In the genomic region with DNA sequence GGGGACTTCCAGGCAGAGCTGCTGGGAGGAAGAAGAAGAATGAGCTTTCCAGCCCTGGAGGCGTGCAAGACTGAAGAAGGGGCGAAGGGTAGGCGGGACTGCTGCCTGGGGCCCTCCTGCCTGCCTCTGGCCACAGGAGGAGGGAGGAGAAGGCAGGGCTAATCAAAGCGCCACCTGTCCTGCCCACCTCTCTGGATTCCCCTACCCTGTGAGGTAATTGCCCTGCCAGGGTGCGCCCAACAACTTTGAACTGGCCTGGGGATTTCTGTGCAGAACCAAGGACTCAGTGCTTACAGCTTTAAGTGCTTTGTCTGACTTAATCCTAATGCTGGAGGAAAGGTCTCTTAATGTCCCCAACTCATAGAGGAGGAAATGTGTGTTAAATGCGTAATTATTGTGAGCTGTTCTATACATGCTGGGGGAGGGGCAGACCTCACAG, we compare ENCODE assay signal across 11 cellular contexts. TPM values are rescaled to one million over a fixed set of nuclear protein-coding genes. Genes with fewer than 3 reads are reported as not detected.
DNase-seq lines count a peak whose midpoint lies in the region; ATAC-seq, FAIRE-seq and TF ChIP-seq lines count a peak whose summit lies in the region.
"Had no signal": no experiment of that assay in that cellular context is flagged by ENCODE, and none has a peak within 500 bp of the region (broad histone marks: within the 10 kb centered on the region; RNA-seq: fewer than 3 reads in every experiment).

A gene with protein sequence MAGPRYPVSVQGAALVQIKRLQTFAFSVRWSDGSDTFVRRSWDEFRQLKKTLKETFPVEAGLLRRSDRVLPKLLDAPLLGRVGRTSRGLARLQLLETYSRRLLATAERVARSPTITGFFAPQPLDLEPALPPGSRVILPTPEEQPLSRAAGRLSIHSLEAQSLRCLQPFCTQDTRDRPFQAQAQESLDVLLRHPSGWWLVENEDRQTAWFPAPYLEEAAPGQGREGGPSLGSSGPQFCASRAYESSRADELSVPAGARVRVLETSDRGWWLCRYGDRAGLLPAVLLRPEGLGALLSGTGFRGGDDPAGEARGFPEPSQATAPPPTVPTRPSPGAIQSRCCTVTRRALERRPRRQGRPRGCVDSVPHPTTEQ (minus strand): TSS at position 72 of the 439 bp plus-strand sequence. CDS start 290 bp downstream, outside the sequence.

- H3K36me3 Mint-ChIP-seq in MCF 10A (ENCODE audit: insufficient read depth, unreplicated experiment) (peaks cover 35% of the 10 kb centered on the region), type B pancreatic cell (no peaks in the 10 kb centered on the region)

- H3K27me3 ChIP-seq in mammary epithelial cell (ENCODE audit: insufficient read depth, low read length): no peaks in the 10 kb centered on the region
- H3K27me3 ChIP-seq in SJCRH30: no peaks in the 10 kb centered on the region
- peaks cover 11% of the 10 kb centered on the region; the same call in 1 of the 2 replicates for H3K27me3 ChIP-seq in iPS DF 6.9 (ENCODE audit: control insufficient read depth, insufficient read depth, low read length)

- H3K4me3 ChIP-seq in mammary epithelial cell (replicated peaks in 1 of 3; ENCODE audit: insufficient read depth in 1 of 3, low read depth in 2 of 3, low read length in 3 of 3) (no peak within 1 kb of the TSS), SJCRH30 (no peak within 1 kb of the TSS), iPS DF 6.9 (ENCODE audit: low read length) (peak within 1 kb of the TSS; percentile 25; the same call in 1 of the 2 replicates)
- H3K4me3 ChIP-seq: lung had no signal

- no TSS peak for BruUV-seq in mammary epithelial cell (replicated peaks; lab: Mats Ljungman, UMichigan)
- no TSS peak for BruUV-seq in MCF 10A (replicated peaks; lab: Mats Ljungman, UMichigan)

- CTCF ChIA-PET in mammary epithelial cell (lab: Charles Lee; ENCODE audit: low non-redundant PET): no interaction called here
- CTCF ChIA-PET in MCF 10A (lab: Yijun Ruan, JAX): interaction anchor here (0.6 to 1.6 kb wide), 2 partner anchors 24 to 159 kb away, joined by 3 to 5 read pairs; no protein-coding TSS in a partner anchor

- dilution Hi-C loops in mammary epithelial cell (cut with HindIII; ENCODE audit: low sequenced_read_pairs): loop anchor here (10.0 kb wide), 1 partner anchor 93 kb away; no protein-coding TSS in a partner anchor

- H3K27me3 Mint-ChIP-seq in MCF 10A (ENCODE audit: insufficient read depth, unreplicated experiment) (no peaks in the 10 kb centered on the region), type B pancreatic cell (peaks cover 41% of the 10 kb centered on the region)

- 19% methylated on average over 3 of the region's 6 CpGs for WGBS in mammary epithelial cell (ENCODE audit: low coverage, missing lambda C conversion rate)
- WGBS in iPS DF 6.9 (ENCODE audit: insufficient coverage, insufficient read length): no CpG with 5 or more reads among the region's 6 CpGs

- no peaks in the 10 kb centered on the region for H3K9me3 ChIP-seq in mammary epithelial cell (replicated peaks; ENCODE audit: insufficient read depth, low read length)
- no peaks in the 10 kb centered on the region for H3K9me3 ChIP-seq in SJCRH30 (replicated peaks)
- no peaks in the 10 kb centered on the region for H3K9me3 ChIP-seq in iPS DF 6.9 (ENCODE audit: control insufficient read depth, insufficient read depth, low read length)

- H3K4me1 ChIP-seq in mammary epithelial cell (ENCODE audit: insufficient read depth, low read length): peaks cover 42% of the 10 kb centered on the region
- peaks cover 30% of the 10 kb centered on the region for H3K4me1 ChIP-seq in SJCRH30
- H3K4me1 ChIP-seq in iPS DF 6.9 (ENCODE audit: control insufficient read depth, insufficient read depth, low read length): peaks cover 3% of the 10 kb centered on the region; the same call in 1 of the 2 replicates
- H3K4me1 ChIP-seq: foreskin keratinocyte had no signal

- H4K20me1 ChIP-seq in mammary epithelial cell (ENCODE audit: insufficient read depth, low read length): no peaks in the 10 kb centered on the region

- H3K4me2 ChIP-seq in mammary epithelial cell (ENCODE audit: insufficient read depth, low read depth, low read length): peak within 1 kb of the TSS; percentile 26

- H3K4me3 Mint-ChIP-seq in MCF 10A (ENCODE audit: unreplicated experiment) (no peak within 1 kb of the TSS), type B pancreatic cell (peak within 1 kb of the TSS; percentile 57)

- H3K36me3 ChIP-seq in mammary epithelial cell (ENCODE audit: insufficient read depth, low read length) (peaks cover 2% of the 10 kb centered on the region), SJCRH30 (peaks cover 28% of the 10 kb centered on the region), iPS DF 6.9 (ENCODE audit: control insufficient read depth, insufficient read depth, low read length) (peaks cover 26% of the 10 kb centered on the region)

- no peak for ATAC-seq in HG02610 (IDR thresholded peaks at IDR 0.05; ENCODE audit: unreplicated experiment)
- ATAC-seq in GM21390 (IDR thresholded peaks at IDR 0.05; ENCODE audit: unreplicated experiment): no peak
- ATAC-seq: foreskin keratinocyte had no signal

- POLR2A ChIA-PET in MCF 10A (lab: Yijun Ruan, JAX): interaction anchor here (0.6 to 6.2 kb wide), 7 partner anchors 10 to 269 kb away, joined by 3 to 59 read pairs (median 8); a partner anchor contains a TSS

- H3K9me3 Mint-ChIP-seq in MCF 10A (ENCODE audit: unreplicated experiment) (no peaks in the 10 kb centered on the region), type B pancreatic cell (no peaks in the 10 kb centered on the region)

- TF ChIP-seq CTCF in mammary epithelial cell (conservative IDR thresholded peaks at IDR 0.05 in 1 of 2, IDR thresholded peaks at IDR 0.05 in 1 of 2; ENCODE audit: extremely low read depth in 1 of 2, insufficient read depth in 1 of 2, low read depth in 1 of 2, low read length in 2 of 2) (no peak), MCF 10A (IDR thresholded peaks at IDR 0.05; ENCODE audit: unreplicated experiment) (no peak), type B pancreatic cell (conservative IDR thresholded peaks at IDR 0.05) (no peak)

- FAIRE-seq in RCC 7860 (lab: Jason Lieb, UNC): no peak

- H3K9ac ChIP-seq in mammary epithelial cell (ENCODE audit: insufficient read depth, low read length): no peak within 1 kb of the TSS

- H3K79me2 ChIP-seq in mammary epithelial cell (ENCODE audit: insufficient read depth, low read length): peaks cover 15% of the 10 kb centered on the region

- H3K27ac Mint-ChIP-seq in MCF 10A (ENCODE audit: low read depth, unreplicated experiment) (no peak within 1 kb of the TSS), type B pancreatic cell (peak within 1 kb of the TSS; percentile 56)

- DNase-seq in mammary epithelial cell (peak; percentile 14), MCF 10A (ENCODE audit: unreplicated experiment) (no peak), SJCRH30 (peak in 1 of 2 experiments; percentile 49), iPS DF 6.9 (ENCODE audit: low read depth, low spot score) (no peak), type B pancreatic cell (ENCODE audit: extremely low spot score, unreplicated experiment) (no peak), RCC 7860 (ENCODE audit: low spot score) (no peak)
- DNase-seq: central memory CD4-positive, alpha-beta T cell; foreskin keratinocyte had no signal

- H3K4me1 Mint-ChIP-seq in MCF 10A (ENCODE audit: insufficient read depth, unreplicated experiment): peaks cover 6% of the 10 kb centered on the region
- peaks cover 11% of the 10 kb centered on the region for H3K4me1 Mint-ChIP-seq in type B pancreatic cell (ENCODE audit: unreplicated experiment)

- in situ Hi-C loops in mammary epithelial cell (cut with MboI; ENCODE audit: low sequenced_read_pairs in 2 of 2): no loop called here

- no peak within 1 kb of the TSS for H2AFZ ChIP-seq in mammary epithelial cell (ENCODE audit: low read depth, low read length)

- no peak within 1 kb of the TSS for H3K27ac ChIP-seq in mammary epithelial cell (ENCODE audit: insufficient read depth, low read depth, low read length)
- peak within 1 kb of the TSS; percentile 57 for H3K27ac ChIP-seq in SJCRH30
- H3K27ac ChIP-seq in iPS DF 6.9 (ENCODE audit: low read length): no peak within 1 kb of the TSS
- H3K27ac ChIP-seq: foreskin keratinocyte had no signal

- intact Hi-C loops in mammary epithelial cell (cut with micrococcal nuclease) (no loop called here), MCF 10A (cut with micrococcal nuclease) (no loop called here)

RNA-seq across cellular contexts. Expression of the gene that starts here (rescaled TPM):
- total RNA-seq in mammary epithelial cell: 1 to 10 TPM in 1 of 2 donors, not detected in 1; 3.1 TPM
- 0.52 TPM for polyA plus RNA-seq in mammary epithelial cell
- not detected for polyA minus RNA-seq in mammary epithelial cell
- 1.1 TPM in 1 of 2 replicates, not detected in the other for total RNA-seq in MCF 10A (2022)
- 0.43 TPM in 1 of 2 replicates, not detected in the other for total RNA-seq in SJCRH30 (2014; rRNA removed; shearing (Covaris generic))
- total RNA-seq in type B pancreatic cell (ENCODE audit: low replicate concordance): 0.63 and 2.0 TPM in 2 replicates
